ENCODE assay signal across 8 cellular contexts in genomic region chr2:233565685-233566140, GRCh38. TPM values are rescaled to one million over a fixed set of nuclear protein-coding genes. Genes with fewer than 3 reads are reported as not detected.
DNase-seq lines count a peak whose midpoint lies in the region; ATAC-seq and FAIRE-seq lines count a peak whose summit lies in the region.

No MANE protein-coding gene starts in this region.

- H2BK120ac ChIP-seq in mesenchymal stem cell (ENCODE audit: low read depth, low read length) = no peak overlapping the region

- H2BK5ac ChIP-seq in mesenchymal stem cell (ENCODE audit: low read depth, low read length, poor library complexity, severe bottlenecking) = no peak overlapping the region

- H3K4ac ChIP-seq in mesenchymal stem cell (ENCODE audit: low read depth in 1 of 2, low read length in 2 of 2) = no peak overlapping the region

- H2BK12ac ChIP-seq in mesenchymal stem cell (ENCODE audit: low read length in 2 of 2) = no peak overlapping the region

- peak; percentile 13 for ATAC-seq in HG03066 (IDR thresholded peaks at IDR 0.05; ENCODE audit: low read depth, unreplicated experiment)

- peaks cover 1% of the 10 kb centered on the region for H3K4me1 ChIP-seq in mesenchymal stem cell (ENCODE audit: control insufficient read depth, insufficient read depth, low read depth, low read length)

- no peak overlapping the region for H3K14ac ChIP-seq in mesenchymal stem cell (ENCODE audit: low read length in 2 of 2)

- H2AK5ac ChIP-seq in mesenchymal stem cell (ENCODE audit: low read length, severe bottlenecking) = no peak overlapping the region

- no peak overlapping the region for H4K91ac ChIP-seq in mesenchymal stem cell (ENCODE audit: low read length)

- H3K4me3 ChIP-seq in mesenchymal stem cell (ENCODE audit: insufficient read depth in 1 of 2, low read depth in 1 of 2, low read length in 2 of 2) = peak overlapping the region in 1 of 2 experiments; percentile 98

- H4K8ac ChIP-seq in mesenchymal stem cell (ENCODE audit: low read length) = no peak overlapping the region

- H3K18ac ChIP-seq in mesenchymal stem cell (ENCODE audit: low read depth in 1 of 2, low read length in 2 of 2) = no peak overlapping the region

- H3K9ac ChIP-seq in mesenchymal stem cell (ENCODE audit: low read length) = peak overlapping the region; percentile 99

- peak overlapping the region; percentile 68 for H3K4me2 ChIP-seq in mesenchymal stem cell (ENCODE audit: low read length, poor library complexity, severe bottlenecking)

- no peaks in the 10 kb centered on the region for H3K9me3 ChIP-seq in mesenchymal stem cell (ENCODE audit: control insufficient read depth, low read length)

- DNase-seq in GM18507 (ENCODE audit: extremely low spot score, insufficient read length, low read depth) (no peak), mesenchymal stem cell (no peak), 8988T (no peak), cerebellar cortex (ENCODE audit: low spot score) (no peak), NCI-H446 (lab: John Stamatoyannopoulos, UW) (no peak), NCI-H2196 treated with DMSO at 0.1 percent for 48 hours (lab: John Stamatoyannopoulos, UW; ENCODE audit: unreplicated experiment) (no peak)

- no peak overlapping the region for H2AFZ ChIP-seq in mesenchymal stem cell (ENCODE audit: low read depth, low read length)

- 8% methylated on average over 4 of the region's 6 CpGs for WGBS in mesenchymal stem cell

- peaks cover 13% of the 10 kb centered on the region for H3K79me1 ChIP-seq in mesenchymal stem cell (replicated peaks; ENCODE audit: low read length, poor library complexity, severe bottlenecking)

- H3K27ac ChIP-seq in angular gyrus (ENCODE audit: low read depth, low read length) (peak overlapping the region; percentile 84), mesenchymal stem cell (ENCODE audit: low read length, poor library complexity, severe bottlenecking) (peak overlapping the region; percentile 40)

- FAIRE-seq in GM18507 (lab: Jason Lieb, UNC) = peak; percentile 69

- no peaks in the 10 kb centered on the region for H3K27me3 ChIP-seq in mesenchymal stem cell (ENCODE audit: control insufficient read depth in 1 of 2, insufficient read depth in 1 of 2, low read length in 2 of 2)

- H3K23ac ChIP-seq in mesenchymal stem cell (ENCODE audit: low read length in 2 of 2) = no peak overlapping the region

- peaks cover 0 to 11% of the 10 kb centered on the region in 2 experiments for H3K36me3 ChIP-seq in mesenchymal stem cell (ENCODE audit: control insufficient read depth in 1 of 2, insufficient read depth in 2 of 2, low read depth in 1 of 2, low read length in 2 of 2)

- H2BK15ac ChIP-seq in mesenchymal stem cell (ENCODE audit: low read depth, poor library complexity, severe bottlenecking) = no peak overlapping the region

RNA-seq across cellular contexts. Expression of gene USP40, which starts 0.9 kb away (rescaled TPM):
- 17.6 TPM for polyA plus RNA-seq in mesenchymal stem cell (2013, experiment 1 of 2)
- 17.9 TPM for polyA plus RNA-seq in mesenchymal stem cell (2013, experiment 2 of 2)

RNA-seq across cellular contexts. Expression of gene UGT1A8, which starts 51.7 kb away (rescaled TPM):
- polyA plus RNA-seq in mesenchymal stem cell (2013, experiment 1 of 2) = not detected
- not detected for polyA plus RNA-seq in mesenchymal stem cell (2013, experiment 2 of 2)
